1 cellular context compared by ENCODE assay signal in genomic region chr11:128914216-128915147, GRCh38.
TF ChIP-seq lines count a peak whose summit lies in the region.

No MANE protein-coding gene starts in this region.

TF ChIP-seq in H1, 55 proteins besides CTCF, POLR2A, EP300 and RAD21:
- no peak for TF ChIP-seq CHD1 (IDR thresholded peaks at IDR 0.05; ENCODE audit: low read depth, low read length)
- no peak for TF ChIP-seq SIN3A (conservative IDR thresholded peaks at IDR 0.05 in 1 of 2, IDR thresholded peaks at IDR 0.05 in 1 of 2; ENCODE audit: low read depth in 1 of 2, low read length in 2 of 2)
- no peak for TF ChIP-seq CTBP2 (IDR thresholded peaks at IDR 0.05; ENCODE audit: borderline replicate concordance, insufficient read depth, insufficient read length, low read length)
- no peak for TF ChIP-seq KDM4A (IDR thresholded peaks at IDR 0.05; ENCODE audit: low read depth, low read length, severe bottlenecking)
- no peak for TF ChIP-seq GABPA (IDR thresholded peaks at IDR 0.05; ENCODE audit: borderline replicate concordance, insufficient read depth, low read length)
- TF ChIP-seq RBBP5 (IDR thresholded peaks at IDR 0.05; ENCODE audit: borderline replicate concordance, low read depth, low read length), result no peak
- no peak for TF ChIP-seq FOSL1 (IDR thresholded peaks at IDR 0.05; ENCODE audit: insufficient read depth, low read depth, low read length)
- TF ChIP-seq YY1 (IDR thresholded peaks at IDR 0.05; ENCODE audit: low read depth, low read length), result no peak
- TF ChIP-seq JUND (IDR thresholded peaks at IDR 0.05; ENCODE audit: low read length), result no peak
- TF ChIP-seq SRF (IDR thresholded peaks at IDR 0.05; ENCODE audit: low read depth, low read length), result no peak
- no peak for TF ChIP-seq TEAD4 (IDR thresholded peaks at IDR 0.05; ENCODE audit: low read depth, low read length)
- no peak for TF ChIP-seq RFX5 (IDR thresholded peaks at IDR 0.05; ENCODE audit: borderline replicate concordance, low read depth, low read length)
